ENCODE assay signal across 8 cellular contexts in the genomic region with DNA sequence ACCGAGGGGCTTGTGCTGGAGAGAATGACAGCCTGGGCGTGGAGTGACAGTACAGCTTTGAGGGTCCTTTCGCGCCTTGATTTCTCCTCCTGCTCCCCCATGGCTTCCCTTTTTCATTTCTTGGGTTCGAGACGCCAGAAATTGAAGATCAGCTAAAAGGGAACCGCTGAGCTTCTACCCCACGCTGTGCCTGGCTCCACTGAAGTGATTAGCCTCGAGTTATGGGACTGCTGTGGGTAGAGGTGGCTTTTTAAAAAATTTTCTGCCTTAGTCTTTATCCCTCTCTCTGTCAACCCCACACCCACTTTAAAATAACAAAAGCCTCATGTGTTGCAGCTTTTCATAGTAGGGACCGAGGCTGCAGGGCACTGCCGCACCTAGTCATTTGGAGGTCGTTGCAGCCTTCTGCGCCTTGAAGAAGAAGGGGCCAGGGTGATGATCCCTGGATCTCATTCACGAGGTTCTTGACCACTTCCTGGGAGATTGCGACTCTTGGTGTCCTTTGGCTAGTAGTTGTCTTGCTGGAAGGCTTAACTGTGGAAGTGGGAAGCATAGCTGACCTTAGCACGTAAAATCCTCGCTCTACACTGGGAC. TPM values are rescaled to one million over a fixed set of nuclear protein-coding genes. Genes with fewer than 3 reads are reported as not detected.
A peak's percentile ranks its signal among the peaks of the same experiment; 100 is the strongest.
DNase-seq lines count a peak whose midpoint lies in the region; ATAC-seq and TF ChIP-seq lines count a peak whose summit lies in the region.

No MANE protein-coding gene starts in this region.

- WGBS in mammary epithelial cell (ENCODE audit: low coverage, missing lambda C conversion rate), result under 1% methylated on average over 14 of the region's 17 CpGs

- peak; percentile 2 to 17 for DNase-seq in stimulated activated CD4-positive, alpha-beta T cell treated with anti-CD3 and anti-CD28 coated beads, Interleukin-2, amount 100 ng/mL, for 24 hours
- DNase-seq in stimulated activated CD4-positive, alpha-beta T cell treated with anti-CD3 and anti-CD28 coated beads, Interleukin-4, amount 100 ng/mL, for 4 hours, result no peak
- DNase-seq in NT2/D1 (ENCODE audit: low read depth, low spot score) (no peak), mammary epithelial cell (peak; percentile 9), left lung (no peak), substantia nigra (lab: John Stamatoyannopoulos, UW) (peak in 11 of 49 donors; percentile 2 to 29 (median 16)), NCI-H128 (lab: John Stamatoyannopoulos, UW; ENCODE audit: unreplicated experiment) (no peak), NOMO-1 treated with dmso at 0.1 percent for 144 hours (lab: John Stamatoyannopoulos, UW; ENCODE audit: unreplicated experiment) (no peak)

- in situ Hi-C loops in mammary epithelial cell (cut with MboI; ENCODE audit: low sequenced_read_pairs in 2 of 2), result no loop called here

- H3K4me3 ChIP-seq in NT2/D1 (ENCODE audit: insufficient read length, low read depth) (peak overlapping the region; percentile 75), mammary epithelial cell (replicated peaks in 1 of 3; ENCODE audit: insufficient read depth in 1 of 3, low read depth in 2 of 3, low read length in 3 of 3) (peak overlapping the region; percentile 55 to 84 (median 67)), left lung (peak overlapping the region; percentile 74 to 86)

- dilution Hi-C loops in mammary epithelial cell (cut with HindIII; ENCODE audit: low sequenced_read_pairs), result no loop called here

- BruUV-seq in mammary epithelial cell (replicated peaks; lab: Mats Ljungman, UMichigan), result TSS peak; percentile 47

- H3K4me1 ChIP-seq in NT2/D1 (ENCODE audit: insufficient read depth, insufficient read length) (peaks cover 2% of the 10 kb centered on the region), mammary epithelial cell (ENCODE audit: insufficient read depth, low read length) (no peaks in the 10 kb centered on the region), left lung (peaks cover 0 to 35% of the 10 kb centered on the region in 2 donors)

- peak; percentile 17 for ATAC-seq in left lung

- H3K9me3 ChIP-seq in NT2/D1 (ENCODE audit: insufficient read depth, low read length) (no peaks in the 10 kb centered on the region), mammary epithelial cell (replicated peaks; ENCODE audit: insufficient read depth, low read length) (no peaks in the 10 kb centered on the region), left lung (no peaks in the 10 kb centered on the region)

- no peaks in the 10 kb centered on the region for H3K27me3 ChIP-seq in NT2/D1 (ENCODE audit: insufficient read depth, insufficient read length)
- no peaks in the 10 kb centered on the region for H3K27me3 ChIP-seq in mammary epithelial cell (ENCODE audit: insufficient read depth, low read length)
- no peaks in the 10 kb centered on the region for H3K27me3 ChIP-seq in left lung

- no peak for TF ChIP-seq CTCF in mammary epithelial cell (conservative IDR thresholded peaks at IDR 0.05 in 1 of 2, IDR thresholded peaks at IDR 0.05 in 1 of 2; ENCODE audit: extremely low read depth in 1 of 2, insufficient read depth in 1 of 2, low read depth in 1 of 2, low read length in 2 of 2)
- no peak for TF ChIP-seq CTCF in left lung (IDR thresholded peaks at IDR 0.05)

- no peaks in the 10 kb centered on the region for H4K20me1 ChIP-seq in mammary epithelial cell (ENCODE audit: insufficient read depth, low read length)

- H3K27ac ChIP-seq in mammary epithelial cell (ENCODE audit: insufficient read depth, low read depth, low read length) (peak overlapping the region; percentile 96), left lung (peak overlapping the region; percentile 97), substantia nigra (ENCODE audit: low read depth, low read length, poor library complexity, severe bottlenecking) (peak overlapping the region; percentile 5)

- H3K36me3 ChIP-seq in NT2/D1 (ENCODE audit: insufficient read depth, insufficient read length, low read length), result peaks cover 4% of the 10 kb centered on the region
- H3K36me3 ChIP-seq in mammary epithelial cell (ENCODE audit: insufficient read depth, low read length), result no peaks in the 10 kb centered on the region
- no peaks in the 10 kb centered on the region for H3K36me3 ChIP-seq in left lung

- H3K9ac ChIP-seq in NT2/D1 (ENCODE audit: insufficient read length, low read depth) (peak overlapping the region; percentile 84), mammary epithelial cell (ENCODE audit: insufficient read depth, low read length) (peak overlapping the region; percentile 72)

- peaks cover 77% of the 10 kb centered on the region for H3K79me2 ChIP-seq in mammary epithelial cell (ENCODE audit: insufficient read depth, low read length)

- CTCF ChIA-PET in mammary epithelial cell (lab: Charles Lee; ENCODE audit: low non-redundant PET), result no interaction called here

- peak overlapping the region; percentile 92 for H2AFZ ChIP-seq in mammary epithelial cell (ENCODE audit: low read depth, low read length)

- intact Hi-C loops in mammary epithelial cell (cut with micrococcal nuclease), result loop anchor here (1.0 to 10.0 kb wide), 3 partner anchors 139 to 456 kb away; no protein-coding TSS in a partner anchor
- intact Hi-C loops in left lung (cut with DNase I), result no loop called here

- H3K4me2 ChIP-seq in mammary epithelial cell (ENCODE audit: insufficient read depth, low read depth, low read length), result peak overlapping the region; percentile 88

RNA-seq across cellular contexts. Expression of gene PPIP5K2, which starts 0.6 kb away (rescaled TPM):
- total RNA-seq in mammary epithelial cell, result 10 to 100 TPM; 41.9 to 50.3 TPM
- 17.3 TPM for polyA plus RNA-seq in mammary epithelial cell
- 61.1 TPM for polyA minus RNA-seq in mammary epithelial cell
- total RNA-seq in left lung, result 10 to 100 TPM; 47.7 to 71.0 TPM

RNA-seq across cellular contexts. Expression of gene GIN1, which starts 0.8 kb away (rescaled TPM):
- total RNA-seq in mammary epithelial cell (1 to 10 TPM; 3.8 to 9.3 TPM), left lung (10 to 100 TPM in 1 of 2 donors, 1 to 10 TPM in 1; 7.5 to 11.0 TPM)
- 2.7 TPM for polyA plus RNA-seq in mammary epithelial cell
- not detected for polyA minus RNA-seq in mammary epithelial cell

Comparison
In these comparisons a context has a peak if more than half of its experiments do, and no peak if none do; other contexts are left out.
1. DNase-seq: peak in stimulated activated CD4-positive, alpha-beta T cell treated with anti-CD3 and anti-CD28 coated beads, Interleukin-2, amount 100 ng/mL, for 24 hours (2 of 2) and mammary epithelial cell (single experiment); none in stimulated activated CD4-positive, alpha-beta T cell treated with anti-CD3 and anti-CD28 coated beads, Interleukin-4, amount 100 ng/mL, for 4 hours (0 of 2), NT2/D1 (single experiment), left lung (0 of 2), NCI-H128 (single experiment) and NOMO-1 treated with dmso at 0.1 percent for 144 hours (single experiment).
2. H3K27ac ChIP-seq: peak in every context shown above with its lines; median percentile 97 in left lung; 96 in mammary epithelial cell; 5 in substantia nigra.
3. Peak in every context shown above with its lines, with median percentiles within 50 percentile points of each other: H3K4me3 ChIP-seq.